21 cellular contexts compared by ENCODE assay signal in genomic region chr2:74916394-74916793, GRCh38.
"Had no signal": no experiment of that assay in that cellular context is flagged by ENCODE, and none has a peak within 500 bp of the region (broad histone marks: within the 10 kb centered on the region; RNA-seq: fewer than 3 reads in every experiment).

No MANE protein-coding gene starts in this region.

- DNase-seq: NCI-H1048, NCI-H1105, NCI-H1417, NCI-H1436 treated with DMSO at 0.1 percent for 48 hours, NCI-H1694, NCI-H2029, NCI-H2081 treated with DMSO at 0.1 percent for 48 hours, NCI-H2171, NCI-H446, NCI-H510A, NCI-H524 treated with DMSO at 0.1 percent for 48 hours, NCI-H69, NCI-H774, Right ventricle myocardium superior, RPMI8226, SIG-M5 had no signal

- ATAC-seq: K562 had no signal

- H3K27me3 ChIP-seq: SJSA1 had no signal

- H3K4me3 ChIP-seq: K562, SJSA1, SK-N-MC had no signal

- H3K9me3 ChIP-seq: SJSA1 had no signal

- H3K36me3 Mint-ChIP-seq: IgD-negative memory B cell had no signal

- H3K9ac ChIP-seq: KMS-11 had no signal

- H3K27ac ChIP-seq: KMS-11, SJSA1, SK-N-MC had no signal

- H3K9me3 Mint-ChIP-seq: IgD-negative memory B cell had no signal

- H3K4me2 ChIP-seq: KMS-11 had no signal

- FAIRE-seq: K562 had no signal

- H3K27ac Mint-ChIP-seq: IgD-negative memory B cell had no signal

- H3K36me3 ChIP-seq: SJSA1 had no signal
